ENCODE assay signal across 17 cellular contexts in genomic region chr5:80238078-80238477, GRCh38. TPM values are rescaled to one million over a fixed set of nuclear protein-coding genes. Genes with fewer than 3 reads are reported as not detected.
DNase-seq lines count a peak whose midpoint lies in the region; ATAC-seq, FAIRE-seq and TF ChIP-seq lines count a peak whose summit lies in the region.
"Had no signal": no experiment of that assay in that cellular context is flagged by ENCODE, and none has a peak within 500 bp of the region (broad histone marks: within the 10 kb centered on the region; RNA-seq: fewer than 3 reads in every experiment).

No MANE protein-coding gene starts in this region.

- no peaks in the 10 kb centered on the region for H3K9me2 ChIP-seq in GM23338 (ENCODE audit: insufficient read depth)

- H3K9me3 Mint-ChIP-seq in GM23338 (peaks cover 21% of the 10 kb centered on the region), endodermal cell (peaks cover 21% of the 10 kb centered on the region)
- H3K9me3 Mint-ChIP-seq in activated naive CD4-positive, alpha-beta T cell treated with anti-CD3 and anti-CD28 coated beads, Interleukin-2, amount 50 U/mL, for 72 hours = peaks cover 5 to 12% of the 10 kb centered on the region in 2 donors

- H3K27me3 Mint-ChIP-seq in GM23338 (ENCODE audit: insufficient read depth, low read depth, poor library complexity) (peaks cover 9% of the 10 kb centered on the region), endodermal cell (ENCODE audit: insufficient read depth) (no peaks in the 10 kb centered on the region)

- TF ChIP-seq EP300 in HepG2 (IDR thresholded peaks at IDR 0.05; ENCODE audit: low read depth in 2 of 2, low read length in 2 of 2) = no peak
- no peak for TF ChIP-seq EP300 in HepG2 (CRISPR knock-in tag; IDR thresholded peaks at IDR 0.05; ENCODE audit: borderline replicate concordance)
- no peak for TF ChIP-seq EP300 in transverse colon (IDR thresholded peaks at IDR 0.05; ENCODE audit: low read depth)

- DNase-seq in GM23338 (ENCODE audit: low spot score) (no peak), HepG2 (ENCODE audit: low spot score) (no peak), D721Med (ENCODE audit: insufficient read length, low spot score) (no peak), transverse colon (no peak), AML-193 (lab: John Stamatoyannopoulos, UW) (no peak), endodermal cell (no peak)
- DNase-seq in activated naive CD4-positive, alpha-beta T cell treated with anti-CD3 and anti-CD28 coated beads, Interleukin-2, amount 50 U/mL, for 72 hours (ENCODE audit: low spot score in 2 of 2) = no peak
- DNase-seq: activated gamma-delta T cell, glutamatergic neuron, KG1, NCI-H1436 had no signal

- no peak for TF ChIP-seq RAD21 in HepG2 (CRISPR knock-in tag; IDR thresholded peaks at IDR 0.05)

- H3F3A ChIP-seq in GM23338 (replicated peaks; ENCODE audit: low read depth) = 0 out of 2 replicates have a peak, but pooled peaks cover 5% of the 10 kb centered on the region

- no peak overlapping the region for H3K4me3 Mint-ChIP-seq in GM23338
- H3K4me3 Mint-ChIP-seq in endodermal cell = no peak overlapping the region
- H3K4me3 Mint-ChIP-seq: mesothelial cell of epicardium had no signal

- H3K79me2 ChIP-seq in GM23338 (replicated peaks; ENCODE audit: insufficient read depth) (peaks cover 100% of the 10 kb centered on the region), HepG2 (ENCODE audit: insufficient read depth, low read length) (peaks cover 69% of the 10 kb centered on the region)

- CTCF ChIA-PET in HepG2 (lab: Yijun Ruan, JAX; ENCODE audit: low intra/inter-chr PET ratio, low total read pairs) = no interaction called here

- ATAC-seq in GM23338 (peak; percentile 26), HepG2 (no peak)
- peak; percentile 27 to 31 for ATAC-seq in activated naive CD4-positive, alpha-beta T cell treated with anti-CD3 and anti-CD28 coated beads, Interleukin-2, amount 50 U/mL, for 72 hours
- ATAC-seq: activated CD4-positive, CD25-positive, alpha-beta regulatory T cell treated with anti-CD3 and anti-CD28 coated beads, Interleukin-2, amount 50 U/mL, for 24 hours had no signal

- H4K20me1 ChIP-seq in BLaER1 (peaks cover 100% of the 10 kb centered on the region), GM23338 (replicated peaks; ENCODE audit: insufficient read depth) (peaks cover 55% of the 10 kb centered on the region), HepG2 (ENCODE audit: insufficient read depth, low read length) (0 out of 2 replicates have a peak, but pooled peaks cover 6% of the 10 kb centered on the region)

- H3K27ac Mint-ChIP-seq in GM23338 = no peak overlapping the region
- H3K27ac Mint-ChIP-seq in activated naive CD4-positive, alpha-beta T cell treated with anti-CD3 and anti-CD28 coated beads, Interleukin-2, amount 50 U/mL, for 72 hours = no peak overlapping the region
- no peak overlapping the region for H3K27ac Mint-ChIP-seq in endodermal cell

- H3K9ac ChIP-seq in BLaER1 = peak overlapping the region; percentile 63; the same call in 1 of the 2 replicates
- H3K9ac ChIP-seq in HepG2 (ENCODE audit: insufficient read depth, low read depth, low read length) = no peak overlapping the region
- no peak overlapping the region for H3K9ac ChIP-seq in endodermal cell (ENCODE audit: extremely low read depth, low read length, poor library complexity, severe bottlenecking)

- in situ Hi-C loops in HepG2 (cut with HindIII; ENCODE audit: extremely low pct_ligation_motif_present, low pct_unique_long_range_greater_than_20kb) (no loop called here), transverse colon (cut with MboI; ENCODE audit: low pct_ligation_motif_present in 1 of 4, low pct_unique_long_range_greater_than_20kb in 1 of 4, low sequenced_read_pairs in 3 of 4) (no loop called here)

- peak overlapping the region; percentile 93 for H3K4me2 ChIP-seq in BLaER1
- H3K4me2 ChIP-seq in GM23338 = peak overlapping the region; percentile 33
- no peak overlapping the region for H3K4me2 ChIP-seq in HepG2 (ENCODE audit: low read depth, low read length)

- H3K4me1 Mint-ChIP-seq in GM23338 (peaks cover 47% of the 10 kb centered on the region), endodermal cell (peaks cover 17% of the 10 kb centered on the region)

- intact Hi-C loops in HepG2 (cut with micrococcal nuclease; ENCODE audit: unreplicated experiment) (no loop called here), transverse colon (cut with DNase I; ENCODE audit: low total_unique reads) (no loop called here)

- WGBS in HepG2 (ENCODE audit: low lambda C conversion rate) = 92% methylated on average over 8 of the region's 8 CpGs
- 54 to 71% methylated on average over 7 to 8 of the region's 8 CpGs for WGBS in transverse colon (ENCODE audit: low coverage in 1 of 2), 2 donors
- 96 to 100% methylated on average over 1 to 7 of the region's 8 CpGs for WGBS in endodermal cell (ENCODE audit: insufficient coverage in 1 of 2, insufficient read length in 1 of 2), 2 experiments

- BruUV-seq in HepG2 (replicated peaks; lab: Mats Ljungman, UMichigan) = no TSS peak

- H3K4me1 ChIP-seq in BLaER1 (peaks cover 81% of the 10 kb centered on the region), GM23338 (ENCODE audit: insufficient read depth) (peaks cover 48% of the 10 kb centered on the region), HepG2 (ENCODE audit: insufficient read depth, low read length) (peaks cover 20% of the 10 kb centered on the region), transverse colon (peaks cover 6 to 47% (median 22%) of the 10 kb centered on the region in 4 donors), endodermal cell (ENCODE audit: control insufficient read depth, insufficient read depth, low read length) (no peaks in the 10 kb centered on the region)

- POLR2A ChIA-PET in HepG2 (lab: Yijun Ruan, JAX) = interaction anchor here (1.4 to 2.6 kb wide), 2 partner anchors 9 to 15 kb away, joined by 3 to 9 read pairs; no protein-coding TSS in a partner anchor

- TF ChIP-seq POLR2A in HepG2 (IDR thresholded peaks at IDR 0.05; ENCODE audit: insufficient read depth in 1 of 2, low read depth in 2 of 2, low read length in 2 of 2) (no peak), transverse colon (IDR thresholded peaks at IDR 0.05) (no peak)

- FAIRE-seq in HepG2 (lab: Jason Lieb, UNC) = no peak
- FAIRE-seq in D721Med (lab: Jason Lieb, UNC) = no peak
- FAIRE-seq: islet of Langerhans had no signal

- no peak overlapping the region for H2AFZ ChIP-seq in GM23338
- H2AFZ ChIP-seq in HepG2 (ENCODE audit: low read length) = no peak overlapping the region

- no peak for TF ChIP-seq CTCF in GM23338 (conservative IDR thresholded peaks at IDR 0.05; ENCODE audit: low read depth in 2 of 2)
- TF ChIP-seq CTCF in HepG2 (CRISPR knock-in tag; IDR thresholded peaks at IDR 0.05) = no peak
- TF ChIP-seq CTCF in D721Med (IDR thresholded peaks at IDR 0.05; ENCODE audit: insufficient read depth, missing control alignments) = no peak
- TF ChIP-seq CTCF in transverse colon (IDR thresholded peaks at IDR 0.05) = no peak
- no peak for TF ChIP-seq CTCF in endodermal cell (conservative IDR thresholded peaks at IDR 0.05)

- peak overlapping the region; percentile 68 for H3K27ac ChIP-seq in BLaER1
- H3K27ac ChIP-seq in GM23338 (ENCODE audit: low read depth) = 0 out of 2 replicates have a peak overlapping the region, but pooled peaks have one; percentile 57
- no peak overlapping the region for H3K27ac ChIP-seq in HepG2 (ENCODE audit: extremely low read length, insufficient read depth, low read length)
- peak overlapping the region in 1 of 4 donors; percentile 48 for H3K27ac ChIP-seq in transverse colon
- H3K27ac ChIP-seq in endodermal cell (ENCODE audit: low read depth, low read length) = no peak overlapping the region
- H3K27ac ChIP-seq: C4-2B had no signal

- peaks cover 31% of the 10 kb centered on the region for H3K36me3 Mint-ChIP-seq in GM23338 (ENCODE audit: low read depth)
- H3K36me3 Mint-ChIP-seq in activated naive CD4-positive, alpha-beta T cell treated with anti-CD3 and anti-CD28 coated beads, Interleukin-2, amount 50 U/mL, for 72 hours = peaks cover 16 to 32% of the 10 kb centered on the region in 2 donors
- peaks cover 47% of the 10 kb centered on the region for H3K36me3 Mint-ChIP-seq in endodermal cell (ENCODE audit: low read depth)

- H3K4me3 ChIP-seq in BLaER1 (no peak overlapping the region), GM23338 (no peak overlapping the region), HepG2 (replicated peaks in 1 of 3; ENCODE audit: insufficient read depth in 1 of 3, low read depth in 2 of 3, low read length in 3 of 3) (no peak overlapping the region), transverse colon (no peak overlapping the region), endodermal cell (ENCODE audit: low read length) (no peak overlapping the region)
- H3K4me3 ChIP-seq: thyroid gland had no signal

- peaks cover 29% of the 10 kb centered on the region for H3K9me3 ChIP-seq in BLaER1
- peaks cover 5% of the 10 kb centered on the region for H3K9me3 ChIP-seq in HepG2 (ENCODE audit: low read length)
- peaks cover 5 to 7% of the 10 kb centered on the region in 2 donors for H3K9me3 ChIP-seq in transverse colon
- peaks cover 28% of the 10 kb centered on the region for H3K9me3 ChIP-seq in endodermal cell (ENCODE audit: control insufficient read depth, low read length)
- H3K9me3 ChIP-seq: thyroid gland had no signal

- H3K36me3 ChIP-seq in BLaER1 = peaks cover 57% of the 10 kb centered on the region
- H3K36me3 ChIP-seq in GM23338 (ENCODE audit: insufficient read depth) = peaks cover 11% of the 10 kb centered on the region
- H3K36me3 ChIP-seq in HepG2 (replicated peaks in 1 of 2; ENCODE audit: control insufficient read depth in 1 of 2, insufficient read depth in 2 of 2, low read length in 2 of 2) = peaks cover 0 to 5% of the 10 kb centered on the region in 2 experiments; a peak in 2 of 5 replicates
- H3K36me3 ChIP-seq in transverse colon = peaks cover 0 to 11% (median 5%) of the 10 kb centered on the region in 4 donors
- peaks cover 67% of the 10 kb centered on the region for H3K36me3 ChIP-seq in endodermal cell (ENCODE audit: control insufficient read depth, insufficient read depth, low read length)
- H3K36me3 ChIP-seq: thyroid gland had no signal

- H3K27me3 ChIP-seq in BLaER1 = no peaks in the 10 kb centered on the region
- no peaks in the 10 kb centered on the region for H3K27me3 ChIP-seq in GM23338 (ENCODE audit: insufficient read depth)
- H3K27me3 ChIP-seq in HepG2 (ENCODE audit: control insufficient read depth in 1 of 2, insufficient read depth in 2 of 2, low read length in 2 of 2) = no peaks in the 10 kb centered on the region
- H3K27me3 ChIP-seq in transverse colon = no peaks in the 10 kb centered on the region
- no peaks in the 10 kb centered on the region for H3K27me3 ChIP-seq in endodermal cell (ENCODE audit: control insufficient read depth, insufficient read depth, low read length, poor library complexity, severe bottlenecking)
- H3K27me3 ChIP-seq: thyroid gland had no signal

RNA-seq across cellular contexts. Expression of gene SERINC5, which starts 17.8 kb away (rescaled TPM):
- 101 and 107 TPM in 2 replicates for total RNA-seq in GM23338 (2014; rRNA removed; shearing (Covaris generic))
- polyA plus RNA-seq in GM23338 (2016; fragmentation: Nextera tagmentation; extraction: Ambion mirVana) (32.3 and 34.0 TPM in 2 replicates), HepG2 (2011; rRNA removed) (17.3 TPM in 2 replicates)
- total RNA-seq in activated naive CD4-positive, alpha-beta T cell treated with anti-CD3 and anti-CD28 coated beads, Interleukin-2, amount 50 U/mL, for 72 hours = 10 to 100 TPM; 34.4 to 50.4 TPM
- total RNA-seq in HepG2 (2016; rRNA removed; fragmentation: Illumina TruSeq; extraction: Trizol) (22.8 and 23.1 TPM in 2 replicates), transverse colon (10 to 100 TPM; 40.6 to 90.4 (median 79.6) TPM), endodermal cell (100 to 1,000 TPM; 134 to 183 TPM)
- total RNA-seq in HepG2 (2016; cell fraction: cytosol; rRNA removed; fragmentation: Illumina TruSeq; extraction: Trizol; ENCODE audit: low read depth) = 5.4 and 6.5 TPM in 2 replicates
- total RNA-seq in HepG2 (2016; cell fraction: insoluble cytoplasmic fraction; rRNA removed; fragmentation: Illumina TruSeq; extraction: Trizol) = 21.5 and 23.8 TPM in 2 replicates
- total RNA-seq in HepG2 (2016; cell fraction: membrane; rRNA removed; fragmentation: Illumina TruSeq; extraction: Trizol) = 9.0 and 9.4 TPM in 2 replicates
- 33.8 and 36.7 TPM in 2 replicates for total RNA-seq in HepG2 (2016; cell fraction: nucleus; rRNA removed; fragmentation: Illumina TruSeq; extraction: Trizol)
- polyA plus RNA-seq in HepG2 (2011; cell fraction: cytosol; rRNA removed) = 12.6 and 17.2 TPM in 2 replicates
- 7.1 and 8.9 TPM in 2 replicates for polyA plus RNA-seq in HepG2 (2011; cell fraction: nucleus; rRNA removed)
- polyA plus RNA-seq in HepG2 (2012) = 19.5 and 21.6 TPM in 2 replicates
- 0.84 and 0.86 TPM in 2 replicates for polyA plus RNA-seq in HepG2 (2016; cell fraction: cytosol; fragmentation: Illumina TruSeq; extraction: Trizol; ENCODE audit: low read depth)
- 9.7 and 9.9 TPM in 2 replicates for polyA plus RNA-seq in HepG2 (2016; cell fraction: insoluble cytoplasmic fraction; fragmentation: Illumina TruSeq; extraction: Trizol; ENCODE audit: low read depth)
- 2.2 and 3.1 TPM in 2 replicates for polyA plus RNA-seq in HepG2 (2016; cell fraction: membrane; fragmentation: Illumina TruSeq; extraction: Trizol; ENCODE audit: low read depth)
- 20.5 and 22.1 TPM in 2 replicates for polyA plus RNA-seq in HepG2 (2016; cell fraction: nucleus; fragmentation: Illumina TruSeq; extraction: Trizol; ENCODE audit: insufficient read depth, low read depth)
- polyA minus RNA-seq in HepG2 (2011; rRNA and poly(A)+ RNA removed; ENCODE audit: low replicate concordance) = 6.4 and 56.6 TPM in 2 replicates
- 25.1 and 29.5 TPM in 2 replicates for polyA minus RNA-seq in HepG2 (2011; cell fraction: cytosol; rRNA and poly(A)+ RNA removed)
- polyA minus RNA-seq in HepG2 (2011; cell fraction: nucleus; rRNA and poly(A)+ RNA removed) = 22.3 and 25.4 TPM in 2 replicates
- 34.9 TPM for polyA plus RNA-seq in endodermal cell (2013, experiment 1 of 2)
- polyA plus RNA-seq in endodermal cell (2013, experiment 2 of 2) = 34.7 TPM

Comparison
In these comparisons a context has a peak if more than half of its experiments do, and no peak if none do; other contexts are left out.
1. H3K27ac ChIP-seq: peak in BLaER1 (single experiment) and GM23338 (single experiment); none in HepG2 (single experiment) and endodermal cell (single experiment).